ENCODE assay signal across 8 cellular contexts in the genomic region with DNA sequence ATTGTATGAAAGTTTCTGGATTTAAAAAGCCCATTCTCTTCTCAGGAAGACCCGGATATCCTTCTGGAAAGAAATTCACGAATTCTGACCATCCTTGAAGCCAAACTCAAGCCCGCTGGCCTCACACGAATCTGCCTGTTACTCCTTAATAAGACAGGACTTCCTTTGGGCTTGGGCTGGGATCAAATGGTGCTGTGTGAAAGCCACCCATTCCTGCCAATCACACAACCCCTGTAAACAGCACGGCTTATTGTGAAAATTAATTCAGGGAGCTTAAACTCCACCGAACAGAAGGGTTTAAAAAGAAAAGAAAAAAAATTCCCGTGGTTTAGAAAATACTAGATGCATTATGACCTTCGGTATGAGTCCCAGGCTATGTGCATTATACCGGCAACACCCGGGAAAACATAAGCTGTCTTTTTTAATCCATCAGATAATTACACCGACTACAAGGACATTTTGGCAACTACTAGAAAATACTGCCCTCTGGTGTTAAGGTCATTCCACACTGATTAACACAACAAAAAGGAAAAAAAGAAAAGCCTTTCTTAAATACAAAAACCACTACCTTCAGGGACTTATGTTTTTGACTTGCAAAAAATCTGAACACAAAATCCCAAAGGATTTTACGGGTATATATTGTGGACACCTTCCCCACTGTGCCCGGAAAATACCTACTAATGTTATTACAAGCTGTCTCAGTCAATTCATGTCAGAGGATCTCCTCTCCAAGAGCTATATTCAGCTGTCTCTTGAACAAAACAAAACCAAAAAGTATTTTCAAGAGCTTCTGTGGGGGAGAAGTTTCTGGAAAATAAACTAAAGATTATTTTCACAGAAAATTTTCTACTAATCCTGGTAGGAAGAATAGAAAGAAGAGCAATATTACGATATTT.
DNase-seq lines count a peak whose midpoint lies in the region; ATAC-seq and FAIRE-seq lines count a peak whose summit lies in the region.

No MANE protein-coding gene starts in this region.

- intact Hi-C loops in activated CD4-positive, alpha-beta memory T cell treated with anti-CD3 and anti-CD28 coated beads for 36 hours (cut with micrococcal nuclease): loop anchor here (1.0 kb wide), 2 partner anchors 54 to 318 kb away; no protein-coding TSS in a partner anchor

- no peak for ATAC-seq in GM19397 (IDR thresholded peaks at IDR 0.05; ENCODE audit: unreplicated experiment)

- no peaks in the 10 kb centered on the region for H3K4me1 Mint-ChIP-seq in activated CD4-positive, alpha-beta T cell treated with anti-CD3 and anti-CD28 coated beads, Interleukin-2, amount 10 ng/mL, durations not matched to agents 7 days and 5 days
- peaks cover 2% of the 10 kb centered on the region for H3K4me1 Mint-ChIP-seq in activated CD4-positive, alpha-beta memory T cell treated with anti-CD3 and anti-CD28 coated beads for 36 hours (ENCODE audit: low read depth)

- peak; percentile 12 for DNase-seq in activated CD4-positive, alpha-beta T cell treated with anti-CD3 and anti-CD28 coated beads, Interleukin-2, amount 10 ng/mL, durations not matched to agents 7 days and 5 days
- no peak for DNase-seq in activated CD4-positive, alpha-beta T cell treated with anti-CD3 and anti-CD28 coated beads for 4 hours
- DNase-seq in NCI-H146 treated with DMSO at 0.1 percent for 48 hours (lab: John Stamatoyannopoulos, UW; ENCODE audit: unreplicated experiment) (peak; percentile 40), frontal cortex (ENCODE audit: low spot score in 2 of 2) (peak in 1 of 2 donors; percentile 33), putamen (ENCODE audit: low spot score) (peak; percentile 14)
- DNase-seq in activated CD4-positive, alpha-beta memory T cell treated with anti-CD3 and anti-CD28 coated beads for 36 hours: no peak

- no peak overlapping the region for H3K4me3 Mint-ChIP-seq in activated CD4-positive, alpha-beta T cell treated with anti-CD3 and anti-CD28 coated beads, Interleukin-2, amount 10 ng/mL, durations not matched to agents 7 days and 5 days
- H3K4me3 Mint-ChIP-seq in activated CD4-positive, alpha-beta memory T cell treated with anti-CD3 and anti-CD28 coated beads for 36 hours: no peak overlapping the region

- FAIRE-seq in TTC549 (lab: Jason Lieb, UNC) (peak; percentile 42), frontal cortex (lab: Jason Lieb, UNC) (peak; percentile 76)

- peaks cover 15% of the 10 kb centered on the region for H3K27me3 Mint-ChIP-seq in activated CD4-positive, alpha-beta T cell treated with anti-CD3 and anti-CD28 coated beads, Interleukin-2, amount 10 ng/mL, durations not matched to agents 7 days and 5 days
- peaks cover 6% of the 10 kb centered on the region for H3K27me3 Mint-ChIP-seq in activated CD4-positive, alpha-beta memory T cell treated with anti-CD3 and anti-CD28 coated beads for 36 hours

- POLR2A ChIA-PET in activated CD4-positive, alpha-beta T cell treated with anti-CD3 and anti-CD28 coated beads, Interleukin-2, amount 10 ng/mL, durations not matched to agents 7 days and 5 days (lab: Charles Lee): no interaction called here
- POLR2A ChIA-PET in activated CD4-positive, alpha-beta memory T cell treated with anti-CD3 and anti-CD28 coated beads for 36 hours (lab: Charles Lee): no interaction called here

- CTCF ChIA-PET in activated CD4-positive, alpha-beta T cell treated with anti-CD3 and anti-CD28 coated beads, Interleukin-2, amount 10 ng/mL, durations not matched to agents 7 days and 5 days (lab: Charles Lee): interaction anchor here (1.1 to 1.8 kb wide), 4 partner anchors 9 to 318 kb away, joined by 3 to 20 read pairs (median 4); no protein-coding TSS in a partner anchor
- CTCF ChIA-PET in activated CD4-positive, alpha-beta memory T cell treated with anti-CD3 and anti-CD28 coated beads for 36 hours (lab: Charles Lee): interaction anchor here (0.7 to 5.2 kb wide), 24 partner anchors 8 to 842 kb away, joined by 3 to 106 read pairs (median 4); no protein-coding TSS in a partner anchor

- no peak overlapping the region for H3K27ac Mint-ChIP-seq in activated CD4-positive, alpha-beta T cell treated with anti-CD3 and anti-CD28 coated beads, Interleukin-2, amount 10 ng/mL, durations not matched to agents 7 days and 5 days
- no peak overlapping the region for H3K27ac Mint-ChIP-seq in activated CD4-positive, alpha-beta memory T cell treated with anti-CD3 and anti-CD28 coated beads for 36 hours

- no peaks in the 10 kb centered on the region for H3K36me3 Mint-ChIP-seq in activated CD4-positive, alpha-beta T cell treated with anti-CD3 and anti-CD28 coated beads, Interleukin-2, amount 10 ng/mL, durations not matched to agents 7 days and 5 days (ENCODE audit: low read depth)
- no peaks in the 10 kb centered on the region for H3K36me3 Mint-ChIP-seq in activated CD4-positive, alpha-beta memory T cell treated with anti-CD3 and anti-CD28 coated beads for 36 hours

- H3K9me3 Mint-ChIP-seq in activated CD4-positive, alpha-beta T cell treated with anti-CD3 and anti-CD28 coated beads, Interleukin-2, amount 10 ng/mL, durations not matched to agents 7 days and 5 days: no peaks in the 10 kb centered on the region
- no peaks in the 10 kb centered on the region for H3K9me3 Mint-ChIP-seq in activated CD4-positive, alpha-beta memory T cell treated with anti-CD3 and anti-CD28 coated beads for 36 hours

Comparison
In these comparisons a context has a peak if more than half of its experiments do, and no peak if none do; other contexts are left out.
1. DNase-seq: peak in activated CD4-positive, alpha-beta T cell treated with anti-CD3 and anti-CD28 coated beads, Interleukin-2, amount 10 ng/mL, durations not matched to agents 7 days and 5 days (single experiment), NCI-H146 treated with DMSO at 0.1 percent for 48 hours (single experiment) and putamen (single experiment); none in activated CD4-positive, alpha-beta T cell treated with anti-CD3 and anti-CD28 coated beads for 4 hours (0 of 2) and activated CD4-positive, alpha-beta memory T cell treated with anti-CD3 and anti-CD28 coated beads for 36 hours (single experiment).